In the genomic region with DNA sequence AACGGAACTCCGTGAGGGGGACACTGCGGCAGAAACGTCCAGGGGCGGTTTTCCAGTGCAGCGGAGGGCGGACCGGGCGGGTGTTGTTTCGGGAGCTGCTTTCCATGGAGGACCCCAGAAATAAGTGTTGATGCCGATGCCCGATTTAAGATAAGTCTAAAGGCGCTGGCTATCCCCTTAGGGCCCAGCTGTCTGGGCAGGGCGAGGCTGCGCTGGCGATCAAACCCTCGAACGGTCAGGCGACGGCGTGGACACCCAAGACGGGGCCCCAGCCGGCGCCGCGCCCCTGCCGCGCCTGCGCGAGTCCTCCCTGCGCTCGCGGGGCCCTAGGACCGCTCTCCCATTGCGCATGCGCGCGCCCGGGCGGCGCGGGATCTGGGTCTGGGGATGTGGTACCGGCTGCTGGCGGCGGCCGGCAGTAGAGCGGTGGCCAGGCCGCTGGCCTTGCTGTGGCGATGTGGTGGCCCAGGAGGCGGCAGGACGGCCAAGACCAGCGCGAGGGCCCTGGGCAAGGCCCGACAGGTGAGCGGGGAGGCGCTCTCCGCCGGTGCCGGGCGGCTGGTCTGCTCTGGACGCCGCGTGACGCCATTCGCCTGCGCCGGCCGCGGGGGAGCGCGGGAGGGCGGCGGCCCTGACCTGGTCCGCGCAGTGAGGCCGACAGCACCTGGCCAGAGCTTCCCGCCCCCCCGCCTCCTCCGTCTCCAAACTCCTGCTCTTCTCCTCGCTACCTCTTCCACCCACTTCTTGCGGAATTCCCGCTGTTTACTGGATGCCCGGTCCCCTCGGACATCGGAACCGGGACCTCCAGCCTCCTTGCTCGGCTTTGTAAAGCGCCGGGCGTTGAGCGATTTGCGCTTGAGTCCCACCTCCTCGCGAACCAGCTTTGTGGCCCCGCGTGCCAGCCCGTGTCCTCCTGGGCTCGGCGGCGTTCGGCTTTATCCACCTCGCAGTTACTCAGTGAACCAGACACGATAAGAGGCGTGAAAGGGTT, we compare ENCODE assay signal across 8 cellular contexts. TPM values are rescaled to one million over a fixed set of nuclear protein-coding genes. Genes with fewer than 3 reads are reported as not detected.
DNase-seq lines count a peak whose midpoint lies in the region; ATAC-seq and TF ChIP-seq lines count a peak whose summit lies in the region.

No MANE protein-coding gene starts in this region.

- peak overlapping the region; percentile 85 for H3K27ac ChIP-seq in ACC112 (ENCODE audit: low read depth, low read length)

- H3K4me1 Mint-ChIP-seq in WTC11: peaks cover 16% of the 10 kb centered on the region

- CTCF ChIA-PET in WTC11 (lab: Charles Lee): interaction anchor here (1.0 to 1.7 kb wide), 5 partner anchors 25 to 50 kb away, joined by 3 to 6 read pairs (median 4); partner anchors contain the start of gene TUBB3

- H2AFZ ChIP-seq in ACC112 (ENCODE audit: low read length, unreplicated experiment): peak overlapping the region; percentile 91

- DNase-seq in NCI-H2171 treated with DMSO at 0.1 percent for 48 hours (lab: John Stamatoyannopoulos, UW): peak; percentile 82
- peak; percentile 88 for DNase-seq in WTC11 (ENCODE audit: low spot score)
- DNase-seq in cardiac fibroblast (ENCODE audit: low read depth in 2 of 2): peak; percentile 93 to 94
- DNase-seq in islet precursor cell: peak; percentile 94
- peak; percentile 80 to 84 for DNase-seq in stimulated activated CD4-positive, alpha-beta T cell treated with anti-CD3 and anti-CD28 coated beads, Interleukin-12 subunit alpha, Interleukin-12 subunit beta, amount 100 ng/mL, for 24 hours (ENCODE audit: low read depth in 2 of 2)

- ATAC-seq in GM18858 (IDR thresholded peaks at IDR 0.05; ENCODE audit: unreplicated experiment): peak; percentile 59
- peak; percentile 74 for ATAC-seq in HG03064 (IDR thresholded peaks at IDR 0.05; ENCODE audit: low read depth, unreplicated experiment)
- peak; percentile 89 for ATAC-seq in WTC11

- H3K27ac Mint-ChIP-seq in WTC11: peak overlapping the region; percentile 98

- no peaks in the 10 kb centered on the region for H3K27me3 ChIP-seq in ACC112 (ENCODE audit: insufficient read depth, low read length)

- H3K4me1 ChIP-seq in ACC112 (ENCODE audit: control insufficient read depth, insufficient read depth, low read length, unreplicated experiment): peaks cover 18% of the 10 kb centered on the region

- peaks cover 25% of the 10 kb centered on the region for H3K9me3 Mint-ChIP-seq in WTC11

- TF ChIP-seq CTCF in WTC11 (IDR thresholded peaks at IDR 0.05): no peak
- TF ChIP-seq CTCF in cardiac fibroblast (IDR thresholded peaks at IDR 0.05; ENCODE audit: low read depth, low read length): no peak

- peaks cover 32% of the 10 kb centered on the region for H3K36me3 Mint-ChIP-seq in WTC11

- peaks cover 9% of the 10 kb centered on the region; the same call in 1 of the 2 replicates for H3K36me3 ChIP-seq in ACC112 (ENCODE audit: insufficient read depth, low read length)

- H3K4me3 ChIP-seq in ACC112 (ENCODE audit: low read depth, low read length) (peak overlapping the region; percentile 90), cardiac fibroblast (replicated peaks in 1 of 2; ENCODE audit: low read depth in 2 of 2, low read length in 2 of 2) (peak overlapping the region; percentile 95)

- H3K27me3 Mint-ChIP-seq in WTC11 (ENCODE audit: low read depth): peaks cover 16% of the 10 kb centered on the region

- POLR2A ChIA-PET in WTC11 (lab: Charles Lee): interaction anchor here (0.8 to 1.6 kb wide), 6 partner anchors 21 to 144 kb away, joined by 3 to 4 read pairs (median 3); partner anchors contain the start of gene MC1R

- peaks cover 59% of the 10 kb centered on the region for H3K79me2 ChIP-seq in ACC112 (ENCODE audit: control insufficient read depth, insufficient read depth, low read length, unreplicated experiment)

- H3K4me3 Mint-ChIP-seq in WTC11: peak overlapping the region; percentile 97

TF ChIP-seq in WTC11, 78 proteins besides CTCF, POLR2A, EP300 and RAD21 (continues in another document):
- TF ChIP-seq FOXK1 (CRISPR knock-in tag; IDR thresholded peaks at IDR 0.05): peak; percentile 89
- peak; percentile 97 for TF ChIP-seq CREM (CRISPR knock-in tag; IDR thresholded peaks at IDR 0.05)
- no peak for TF ChIP-seq MLX (CRISPR knock-in tag; IDR thresholded peaks at IDR 0.05)
- TF ChIP-seq OVOL2 (CRISPR knock-in tag; IDR thresholded peaks at IDR 0.05; ENCODE audit: borderline replicate concordance): peak; percentile 52; the same call in 1 of the 2 replicates
- TF ChIP-seq FOXJ3 (CRISPR knock-in tag; IDR thresholded peaks at IDR 0.05; ENCODE audit: borderline replicate concordance): no peak
- no peak; the same call in 1 of the 2 replicates for TF ChIP-seq ZNF317 (CRISPR knock-in tag; IDR thresholded peaks at IDR 0.05; ENCODE audit: borderline replicate concordance, low read depth)
- 0 out of 2 replicates have a peak, but pooled peaks have one; percentile 17 for TF ChIP-seq ZNF281 (CRISPR knock-in tag; IDR thresholded peaks at IDR 0.05)
- TF ChIP-seq, protein P1, sequence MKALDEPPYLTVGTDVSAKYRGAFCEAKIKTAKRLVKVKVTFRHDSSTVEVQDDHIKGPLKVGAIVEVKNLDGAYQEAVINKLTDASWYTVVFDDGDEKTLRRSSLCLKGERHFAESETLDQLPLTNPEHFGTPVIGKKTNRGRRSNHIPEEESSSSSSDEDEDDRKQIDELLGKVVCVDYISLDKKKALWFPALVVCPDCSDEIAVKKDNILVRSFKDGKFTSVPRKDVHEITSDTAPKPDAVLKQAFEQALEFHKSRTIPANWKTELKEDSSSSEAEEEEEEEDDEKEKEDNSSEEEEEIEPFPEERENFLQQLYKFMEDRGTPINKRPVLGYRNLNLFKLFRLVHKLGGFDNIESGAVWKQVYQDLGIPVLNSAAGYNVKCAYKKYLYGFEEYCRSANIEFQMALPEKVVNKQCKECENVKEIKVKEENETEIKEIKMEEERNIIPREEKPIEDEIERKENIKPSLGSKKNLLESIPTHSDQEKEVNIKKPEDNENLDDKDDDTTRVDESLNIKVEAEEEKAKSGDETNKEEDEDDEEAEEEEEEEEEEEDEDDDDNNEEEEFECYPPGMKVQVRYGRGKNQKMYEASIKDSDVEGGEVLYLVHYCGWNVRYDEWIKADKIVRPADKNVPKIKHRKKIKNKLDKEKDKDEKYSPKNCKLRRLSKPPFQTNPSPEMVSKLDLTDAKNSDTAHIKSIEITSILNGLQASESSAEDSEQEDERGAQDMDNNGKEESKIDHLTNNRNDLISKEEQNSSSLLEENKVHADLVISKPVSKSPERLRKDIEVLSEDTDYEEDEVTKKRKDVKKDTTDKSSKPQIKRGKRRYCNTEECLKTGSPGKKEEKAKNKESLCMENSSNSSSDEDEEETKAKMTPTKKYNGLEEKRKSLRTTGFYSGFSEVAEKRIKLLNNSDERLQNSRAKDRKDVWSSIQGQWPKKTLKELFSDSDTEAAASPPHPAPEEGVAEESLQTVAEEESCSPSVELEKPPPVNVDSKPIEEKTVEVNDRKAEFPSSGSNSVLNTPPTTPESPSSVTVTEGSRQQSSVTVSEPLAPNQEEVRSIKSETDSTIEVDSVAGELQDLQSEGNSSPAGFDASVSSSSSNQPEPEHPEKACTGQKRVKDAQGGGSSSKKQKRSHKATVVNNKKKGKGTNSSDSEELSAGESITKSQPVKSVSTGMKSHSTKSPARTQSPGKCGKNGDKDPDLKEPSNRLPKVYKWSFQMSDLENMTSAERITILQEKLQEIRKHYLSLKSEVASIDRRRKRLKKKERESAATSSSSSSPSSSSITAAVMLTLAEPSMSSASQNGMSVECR (CRISPR knock-in tag; IDR thresholded peaks at IDR 0.05; ENCODE audit: borderline replicate concordance): peak; percentile 74
- TF ChIP-seq ZBTB21 (CRISPR knock-in tag; IDR thresholded peaks at IDR 0.05; ENCODE audit: borderline replicate concordance): no peak
- TF ChIP-seq TCF7 (CRISPR knock-in tag; IDR thresholded peaks at IDR 0.05; ENCODE audit: low read depth): no peak; the same call in 1 of the 2 replicates
- TF ChIP-seq SMAD4 (CRISPR knock-in tag; IDR thresholded peaks at IDR 0.05): 0 out of 2 replicates have a peak, but pooled peaks have one; percentile 63
- TF ChIP-seq IRF1 (CRISPR knock-in tag; IDR thresholded peaks at IDR 0.05): 0 out of 2 replicates have a peak, but pooled peaks have one; percentile 19

RNA-seq across cellular contexts. Expression of gene DEF8, which starts 24.0 kb away (rescaled TPM):
- total RNA-seq in WTC11 (2021): 64.5 to 64.7 TPM (median 64.6 TPM) in 3 replicates

RNA-seq across cellular contexts. Expression of gene DBNDD1, which starts 46.7 kb away (rescaled TPM):
- 74.8 to 77.0 TPM (median 75.0 TPM) in 3 replicates for total RNA-seq in WTC11 (2021)

RNA-seq across cellular contexts. Expression of gene TUBB3, which starts 49.4 kb away (rescaled TPM):
- 150 to 209 TPM (median 163 TPM) in 3 replicates for total RNA-seq in WTC11 (2021)

RNA-seq across cellular contexts. Expression of gene MC1R, which starts 53.9 kb away (rescaled TPM):
- 3.4 to 3.8 TPM (median 3.5 TPM) in 3 replicates for total RNA-seq in WTC11 (2021)

Comparison
In these comparisons a context has a peak if more than half of its experiments do, and no peak if none do; other contexts are left out.
1. Peak in every context shown above with its lines: DNase-seq, ATAC-seq, H3K4me3 ChIP-seq and H3K27ac ChIP-seq.